10 cellular contexts compared by ENCODE assay signal in the genomic region with DNA sequence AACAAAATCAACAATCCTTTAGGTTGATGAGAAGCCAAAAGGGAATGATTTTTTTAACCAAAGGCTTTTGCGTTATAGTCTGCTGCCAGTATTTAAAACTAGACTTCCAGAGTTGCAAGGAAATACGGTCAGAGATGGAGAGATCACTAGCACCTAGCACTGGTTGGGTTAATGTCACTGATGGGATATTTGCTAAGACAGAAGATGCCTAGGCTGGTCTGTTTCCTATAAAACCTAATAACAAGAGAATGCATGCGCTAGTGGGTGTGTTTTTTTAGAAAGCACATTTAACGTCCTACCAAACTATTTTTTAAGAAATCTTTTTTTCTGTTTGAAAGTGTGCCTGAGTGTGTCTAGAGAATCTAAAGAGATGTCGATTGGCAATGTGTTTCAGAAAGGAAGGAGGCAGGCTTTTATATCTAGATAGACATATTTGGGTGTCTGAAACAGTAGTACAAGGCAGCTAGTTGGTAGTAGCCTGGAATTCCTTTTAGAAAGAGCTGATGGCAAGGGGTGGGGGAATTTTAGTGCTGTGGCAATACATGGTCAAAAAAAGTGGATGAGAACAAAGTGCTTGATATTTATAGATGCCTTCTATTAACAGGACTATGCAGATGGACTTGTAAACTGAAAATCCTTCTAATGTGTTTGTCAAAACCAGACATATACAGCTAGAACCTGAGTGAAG. TPM values are rescaled to one million over a fixed set of nuclear protein-coding genes. Genes with fewer than 3 reads are reported as not detected.
DNase-seq lines count a peak whose midpoint lies in the region; ATAC-seq and TF ChIP-seq lines count a peak whose summit lies in the region.
"Had no signal": no experiment of that assay in that cellular context is flagged by ENCODE, and none has a peak within 500 bp of the region (broad histone marks: within the 10 kb centered on the region; RNA-seq: fewer than 3 reads in every experiment).

No MANE protein-coding gene starts in this region.

- no peak for DNase-seq in dorsolateral prefrontal cortex
- no peak for DNase-seq in suprapubic skin (ENCODE audit: low spot score in 2 of 2)
- no peak for DNase-seq in NCI-H1436 (lab: John Stamatoyannopoulos, UW)
- DNase-seq in activated CD4-positive, alpha-beta memory T cell treated with anti-CD3 and anti-CD28 coated beads for 36 hours = no peak
- DNase-seq in activated naive CD8-positive, alpha-beta T cell treated with anti-CD3 and anti-CD28 coated beads for 36 hours = no peak
- DNase-seq: MM.1S; stimulated activated CD4-positive, alpha-beta T cell treated with anti-CD3 and anti-CD28 coated beads, Interleukin-12 subunit alpha, Interleukin-12 subunit beta, amount 100 ng/mL, for 4 hours had no signal

- no peak for TF ChIP-seq RAD21 in liver (IDR thresholded peaks at IDR 0.05)

- H3K27ac ChIP-seq in HUES6 (ENCODE audit: low read depth, low read length) (peak overlapping the region; percentile 96), dorsolateral prefrontal cortex (peak overlapping the region in 41 of 59 donors; percentile 5 to 84 (median 60)), liver (ENCODE audit: low read depth in 1 of 2, low read length in 2 of 2) (peak overlapping the region; percentile 36 to 53), suprapubic skin (peak overlapping the region; percentile 83)

- TF ChIP-seq CTCF in dorsolateral prefrontal cortex (IDR thresholded peaks at IDR 0.05 in 54 of 56, conservative IDR thresholded peaks at IDR 0.05 in 2 of 56; ENCODE audit: low read depth in 1 of 56, partially characterized antibody in 56 of 56) = no peak
- TF ChIP-seq CTCF in liver (IDR thresholded peaks at IDR 0.05; ENCODE audit: low read depth, low read length, missing input control) = no peak
- TF ChIP-seq CTCF in suprapubic skin (IDR thresholded peaks at IDR 0.05) = no peak

- H3K27me3 Mint-ChIP-seq in activated CD4-positive, alpha-beta memory T cell treated with anti-CD3 and anti-CD28 coated beads for 36 hours = no peaks in the 10 kb centered on the region
- no peaks in the 10 kb centered on the region for H3K27me3 Mint-ChIP-seq in activated naive CD8-positive, alpha-beta T cell treated with anti-CD3 and anti-CD28 coated beads for 36 hours

- no peaks in the 10 kb centered on the region for H3K27me3 ChIP-seq in HUES6 (ENCODE audit: control insufficient read depth, insufficient read depth, low read length)
- H3K27me3 ChIP-seq in dorsolateral prefrontal cortex = no peaks in the 10 kb centered on the region
- H3K27me3 ChIP-seq in liver (ENCODE audit: control insufficient read depth in 4 of 4, insufficient read depth in 4 of 4, low read length in 3 of 4) = no peaks in the 10 kb centered on the region
- no peaks in the 10 kb centered on the region for H3K27me3 ChIP-seq in suprapubic skin

- H3K9ac ChIP-seq in HUES6 (ENCODE audit: low read length) (peak overlapping the region; percentile 96), liver (ENCODE audit: low read depth in 1 of 2, low read length in 2 of 2) (peak overlapping the region in 1 of 2 donors; percentile 15)

- no peaks in the 10 kb centered on the region for H3K4me1 Mint-ChIP-seq in activated CD4-positive, alpha-beta memory T cell treated with anti-CD3 and anti-CD28 coated beads for 36 hours (ENCODE audit: low read depth)
- peaks cover 7% of the 10 kb centered on the region for H3K4me1 Mint-ChIP-seq in activated naive CD8-positive, alpha-beta T cell treated with anti-CD3 and anti-CD28 coated beads for 36 hours

- TF ChIP-seq EP300 in suprapubic skin (IDR thresholded peaks at IDR 0.05) = no peak

- intact Hi-C loops in dorsolateral prefrontal cortex (cut with DNase I) = no loop called here
- intact Hi-C loops in activated CD4-positive, alpha-beta memory T cell treated with anti-CD3 and anti-CD28 coated beads for 36 hours (cut with micrococcal nuclease) = no loop called here

- peak overlapping the region; percentile 84 for H3K4me3 ChIP-seq in HUES6 (ENCODE audit: low read depth, low read length)
- H3K4me3 ChIP-seq in dorsolateral prefrontal cortex = peak overlapping the region in 57 of 59 donors; percentile 19 to 71 (median 49)
- H3K4me3 ChIP-seq in liver (ENCODE audit: low read depth in 1 of 3, low read length in 3 of 3) = peak overlapping the region in 2 of 3 donors; percentile 34 to 42
- H3K4me3 ChIP-seq in suprapubic skin = peak overlapping the region; percentile 50

- H3K36me3 Mint-ChIP-seq in activated CD4-positive, alpha-beta memory T cell treated with anti-CD3 and anti-CD28 coated beads for 36 hours = no peaks in the 10 kb centered on the region
- no peaks in the 10 kb centered on the region for H3K36me3 Mint-ChIP-seq in activated naive CD8-positive, alpha-beta T cell treated with anti-CD3 and anti-CD28 coated beads for 36 hours

- 58% methylated on average over 5 of the region's 5 CpGs for WGBS in liver
- 10% methylated on average over 5 of the region's 5 CpGs for WGBS in suprapubic skin

- H3K9me3 Mint-ChIP-seq in activated CD4-positive, alpha-beta memory T cell treated with anti-CD3 and anti-CD28 coated beads for 36 hours = no peaks in the 10 kb centered on the region
- H3K9me3 Mint-ChIP-seq in activated naive CD8-positive, alpha-beta T cell treated with anti-CD3 and anti-CD28 coated beads for 36 hours = no peaks in the 10 kb centered on the region

- peaks cover 31% of the 10 kb centered on the region for H3K36me3 ChIP-seq in HUES6 (ENCODE audit: control insufficient read depth, insufficient read depth, low read length)
- H3K36me3 ChIP-seq in liver (ENCODE audit: control insufficient read depth in 4 of 4, insufficient read depth in 3 of 4, low read depth in 1 of 4, low read length in 3 of 4) = no peaks in the 10 kb centered on the region
- no peaks in the 10 kb centered on the region for H3K36me3 ChIP-seq in suprapubic skin

- CTCF ChIA-PET in activated CD4-positive, alpha-beta memory T cell treated with anti-CD3 and anti-CD28 coated beads for 36 hours (lab: Charles Lee) = interaction anchor here (0.6 kb wide), 1 partner anchor 214 kb away, joined by 3 read pairs; no protein-coding TSS in a partner anchor

- no peak overlapping the region for H3K4me3 Mint-ChIP-seq in activated CD4-positive, alpha-beta memory T cell treated with anti-CD3 and anti-CD28 coated beads for 36 hours
- no peak overlapping the region for H3K4me3 Mint-ChIP-seq in activated naive CD8-positive, alpha-beta T cell treated with anti-CD3 and anti-CD28 coated beads for 36 hours

- H3K9me3 ChIP-seq in HUES6 (ENCODE audit: control insufficient read depth, insufficient read depth, low read depth, low read length) (no peaks in the 10 kb centered on the region), liver (ENCODE audit: control insufficient read depth in 4 of 4, low read length in 3 of 4) (no peaks in the 10 kb centered on the region), suprapubic skin (no peaks in the 10 kb centered on the region)

- H3K4me1 ChIP-seq in HUES6 (ENCODE audit: control insufficient read depth, insufficient read depth, low read length) (peaks cover 40% of the 10 kb centered on the region), liver (ENCODE audit: control insufficient read depth in 4 of 4, insufficient read depth in 4 of 4, low read length in 3 of 4) (peaks cover 0 to 4% (median 0%) of the 10 kb centered on the region in 4 donors), suprapubic skin (peaks cover 35% of the 10 kb centered on the region)

- POLR2A ChIA-PET in activated CD4-positive, alpha-beta memory T cell treated with anti-CD3 and anti-CD28 coated beads for 36 hours (lab: Charles Lee) = no interaction called here

- H3K27ac Mint-ChIP-seq in activated CD4-positive, alpha-beta memory T cell treated with anti-CD3 and anti-CD28 coated beads for 36 hours = no peak overlapping the region
- H3K27ac Mint-ChIP-seq in activated naive CD8-positive, alpha-beta T cell treated with anti-CD3 and anti-CD28 coated beads for 36 hours = no peak overlapping the region

- ATAC-seq in HG02610 (IDR thresholded peaks at IDR 0.05; ENCODE audit: unreplicated experiment) = no peak

- TF ChIP-seq POLR2A in suprapubic skin (IDR thresholded peaks at IDR 0.05) = no peak

TF ChIP-seq in liver, 16 proteins besides CTCF, POLR2A, EP300 and RAD21:
- TF ChIP-seq, protein P1, sequence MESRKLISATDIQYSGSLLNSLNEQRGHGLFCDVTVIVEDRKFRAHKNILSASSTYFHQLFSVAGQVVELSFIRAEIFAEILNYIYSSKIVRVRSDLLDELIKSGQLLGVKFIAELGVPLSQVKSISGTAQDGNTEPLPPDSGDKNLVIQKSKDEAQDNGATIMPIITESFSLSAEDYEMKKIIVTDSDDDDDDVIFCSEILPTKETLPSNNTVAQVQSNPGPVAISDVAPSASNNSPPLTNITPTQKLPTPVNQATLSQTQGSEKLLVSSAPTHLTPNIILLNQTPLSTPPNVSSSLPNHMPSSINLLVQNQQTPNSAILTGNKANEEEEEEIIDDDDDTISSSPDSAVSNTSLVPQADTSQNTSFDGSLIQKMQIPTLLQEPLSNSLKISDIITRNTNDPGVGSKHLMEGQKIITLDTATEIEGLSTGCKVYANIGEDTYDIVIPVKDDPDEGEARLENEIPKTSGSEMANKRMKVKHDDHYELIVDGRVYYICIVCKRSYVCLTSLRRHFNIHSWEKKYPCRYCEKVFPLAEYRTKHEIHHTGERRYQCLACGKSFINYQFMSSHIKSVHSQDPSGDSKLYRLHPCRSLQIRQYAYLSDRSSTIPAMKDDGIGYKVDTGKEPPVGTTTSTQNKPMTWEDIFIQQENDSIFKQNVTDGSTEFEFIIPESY (IDR thresholded peaks at IDR 0.05) = no peak

RNA-seq across cellular contexts. Expression of a gene that starts 0.9 kb away (rescaled TPM):
- 100 to 1,000 TPM in 9 of 120 experiments, 10 to 100 TPM in 111; 35.2 to 155 (median 58.5) TPM for total RNA-seq in dorsolateral prefrontal cortex
- total RNA-seq in liver = 100 to 1,000 TPM in 1 of 2 donors, 10 to 100 TPM in 1; 48.0 to 107 TPM
- polyA plus RNA-seq in liver = 100 to 1,000 TPM in 1 of 2 donors, 10 to 100 TPM in 1; 83.4 to 226 TPM
- 100 to 1,000 TPM in 1 of 4 donors, 10 to 100 TPM in 3; 53.6 to 116 (median 83.2) TPM for total RNA-seq in suprapubic skin
- 1 to 10 TPM; 7.1 to 7.5 TPM for total RNA-seq in activated CD4-positive, alpha-beta memory T cell treated with anti-CD3 and anti-CD28 coated beads for 36 hours
- 1 to 10 TPM; 1.1 TPM for total RNA-seq in activated naive CD8-positive, alpha-beta T cell treated with anti-CD3 and anti-CD28 coated beads for 36 hours

Comparison
In these comparisons a context has a peak if more than half of its experiments do, and no peak if none do; other contexts are left out.
1. H3K27ac ChIP-seq: peak in every context shown above with its lines; median percentile 96 in HUES6; 83 in suprapubic skin; 60 in dorsolateral prefrontal cortex; 44 in liver.
2. RNA of a gene that starts 0.9 kb away (total RNA-seq): 48.0 to 107 TPM in liver, 53.6 to 116 TPM in suprapubic skin and 35.2 to 155 TPM in dorsolateral prefrontal cortex; 7.1 to 7.5 TPM in activated CD4-positive, alpha-beta memory T cell treated with anti-CD3 and anti-CD28 coated beads for 36 hours and 1.1 TPM in activated naive CD8-positive, alpha-beta T cell treated with anti-CD3 and anti-CD28 coated beads for 36 hours; every median in the first group is over 4 times any median in the second.
3. Peak in every context shown above with its lines, with median percentiles within 50 percentile points of each other: H3K4me3 ChIP-seq.